In genomic region chr4:56902703-56903102, GRCh38 we compare ENCODE assay signal across 21 cellular contexts. TPM values are rescaled to one million over a fixed set of nuclear protein-coding genes. Genes with fewer than 3 reads are reported as not detected.
DNase-seq lines count a peak whose midpoint lies in the region; ATAC-seq and TF ChIP-seq lines count a peak whose summit lies in the region.
"Had no signal": no experiment of that assay in that cellular context is flagged by ENCODE, and none has a peak within 500 bp of the region (broad histone marks: within the 10 kb centered on the region; RNA-seq: fewer than 3 reads in every experiment).

No MANE protein-coding gene starts in this region.

- no peak overlapping the region for H3K4me3 ChIP-seq in GM23338
- no peak overlapping the region for H3K4me3 ChIP-seq in HAP-1
- no peak overlapping the region for H3K4me3 ChIP-seq in HUES6 (ENCODE audit: low read depth, low read length)
- H3K4me3 ChIP-seq: A549; BLaER1 treated with 17β-estradiol and CSF1 and Interleukin-3, amounts not matched to agents 10 nM and 100 nM had no signal

- POLR2A ChIA-PET in GM10248 (lab: Yijun Ruan, JAX) = no interaction called here

- H2AFZ ChIP-seq in GM23338 = no peak overlapping the region

- H3K4me3 Mint-ChIP-seq in GM23338 = no peak overlapping the region
- H3K4me3 Mint-ChIP-seq: B cell; CD4-positive, alpha-beta T cell; CD8-positive, alpha-beta T cell had no signal

- no peak overlapping the region for H3K9ac ChIP-seq in HUES6 (ENCODE audit: low read length)
- H3K9ac ChIP-seq: BLaER1 treated with 17β-estradiol and CSF1 and Interleukin-3, amounts not matched to agents 10 nM and 100 nM had no signal

- no peak for TF ChIP-seq CTCF in GM23338 (conservative IDR thresholded peaks at IDR 0.05; ENCODE audit: low read depth in 2 of 2)
- TF ChIP-seq CTCF in GM10248 (IDR thresholded peaks at IDR 0.05; ENCODE audit: control extremely low read depth, extremely low read depth, low read depth, missing control alignments) = no peak

- no peak overlapping the region for H3K27ac Mint-ChIP-seq in GM23338
- H3K27ac Mint-ChIP-seq: B cell; CD4-positive, alpha-beta T cell; CD8-positive, alpha-beta T cell had no signal

- 0 out of 2 replicates have a peak, but pooled peaks cover 9% of the 10 kb centered on the region for H3F3A ChIP-seq in GM23338 (replicated peaks; ENCODE audit: low read depth)

- no peaks in the 10 kb centered on the region for H4K20me1 ChIP-seq in GM23338 (replicated peaks; ENCODE audit: insufficient read depth)
- H4K20me1 ChIP-seq: BLaER1 treated with 17β-estradiol and CSF1 and Interleukin-3, amounts not matched to agents 10 nM and 100 nM had no signal

- H3K4me2 ChIP-seq in GM23338 = 0 out of 2 replicates have a peak overlapping the region, but pooled peaks have one; percentile 11
- H3K4me2 ChIP-seq: A549; BLaER1 treated with 17β-estradiol and CSF1 and Interleukin-3, amounts not matched to agents 10 nM and 100 nM had no signal

- H3K27me3 ChIP-seq in GM23338 (ENCODE audit: insufficient read depth) (peaks cover 24% of the 10 kb centered on the region), HAP-1 (ENCODE audit: low read depth) (no peaks in the 10 kb centered on the region), HUES6 (ENCODE audit: control insufficient read depth, insufficient read depth, low read length) (peaks cover 8% of the 10 kb centered on the region; the same call in 1 of the 2 replicates)
- H3K27me3 ChIP-seq: BLaER1 treated with 17β-estradiol and CSF1 and Interleukin-3, amounts not matched to agents 10 nM and 100 nM had no signal

- H3K9me3 Mint-ChIP-seq in GM23338 = no peaks in the 10 kb centered on the region; the same call in 2 of the 3 replicates
- H3K9me3 Mint-ChIP-seq: CD4-positive, alpha-beta T cell; CD8-positive, alpha-beta T cell had no signal

- no peaks in the 10 kb centered on the region for H3K9me2 ChIP-seq in GM23338 (ENCODE audit: insufficient read depth)

- in situ Hi-C loops in HAP-1 (cut with MboI; ENCODE audit: low sequenced_read_pairs) = no loop called here

- no peak for ATAC-seq in GM23338
- ATAC-seq: A549; CD8-positive, alpha-beta T cell had no signal

- CTCF ChIA-PET in GM10248 (lab: Yijun Ruan, JAX) = interaction anchor here (1.0 to 1.3 kb wide), 2 partner anchors 9 to 14 kb away, joined by 4 read pairs; no protein-coding TSS in a partner anchor

- H3K27me3 Mint-ChIP-seq in GM23338 (ENCODE audit: insufficient read depth, low read depth, poor library complexity) = peaks cover 28% of the 10 kb centered on the region

- H3K4me1 ChIP-seq in GM23338 (ENCODE audit: insufficient read depth) (peaks cover 32% of the 10 kb centered on the region), HAP-1 (peaks cover 20% of the 10 kb centered on the region), HUES6 (ENCODE audit: control insufficient read depth, insufficient read depth, low read length) (peaks cover 27% of the 10 kb centered on the region)

- H3K79me2 ChIP-seq in GM23338 (replicated peaks; ENCODE audit: insufficient read depth) = no peaks in the 10 kb centered on the region

- H3K36me3 ChIP-seq in GM23338 (ENCODE audit: insufficient read depth) (no peaks in the 10 kb centered on the region), HAP-1 (replicated peaks) (no peaks in the 10 kb centered on the region), HUES6 (ENCODE audit: control insufficient read depth, insufficient read depth, low read length) (no peaks in the 10 kb centered on the region)
- H3K36me3 ChIP-seq: BLaER1 treated with 17β-estradiol and CSF1 and Interleukin-3, amounts not matched to agents 10 nM and 100 nM had no signal

- H3K36me3 Mint-ChIP-seq in GM23338 (ENCODE audit: low read depth) = no peaks in the 10 kb centered on the region

- H3K27ac ChIP-seq in GM23338 (ENCODE audit: low read depth) (no peak overlapping the region), HUES6 (ENCODE audit: low read depth, low read length) (peak overlapping the region; percentile 9; the same call in 1 of the 2 replicates)
- H3K27ac ChIP-seq: 22Rv1; A549; BLaER1 treated with 17β-estradiol and CSF1 and Interleukin-3, amounts not matched to agents 10 nM and 100 nM; C4-2B had no signal

- peaks cover 34% of the 10 kb centered on the region for H3K4me1 Mint-ChIP-seq in GM23338

- no peaks in the 10 kb centered on the region for H3K9me3 ChIP-seq in HAP-1
- no peaks in the 10 kb centered on the region for H3K9me3 ChIP-seq in HUES6 (ENCODE audit: control insufficient read depth, insufficient read depth, low read depth, low read length)
- H3K9me3 ChIP-seq: A549; BLaER1 treated with 17β-estradiol and CSF1 and Interleukin-3, amounts not matched to agents 10 nM and 100 nM; Caco-2 had no signal

- DNase-seq in GM23338 (ENCODE audit: low spot score) = peak; percentile 25
- DNase-seq in HAP-1 (ENCODE audit: low spot score in 2 of 2) = peak; percentile 30 to 60
- DNase-seq in GM10248 (ENCODE audit: extremely low spot score) = no peak
- DNase-seq in medulla oblongata (ENCODE audit: extremely low spot score) = no peak
- no peak for DNase-seq in DMS153 (lab: John Stamatoyannopoulos, UW)
- DNase-seq: AML-193; Caco-2; Calu3; CD4-positive, alpha-beta T cell; CD8-positive, alpha-beta T cell; DMS53; DMS79; DND-41; EL; GDM1 had no signal

TF ChIP-seq in GM23338, 12 proteins besides CTCF, POLR2A, EP300 and RAD21:
- TF ChIP-seq POLR2AphosphoS5 (IDR thresholded peaks at IDR 0.05; ENCODE audit: low read depth) = no peak
- TF ChIP-seq EZH2 (IDR thresholded peaks at IDR 0.05; ENCODE audit: low read depth, unreplicated experiment) = no peak
- TF ChIP-seq JUNB (IDR thresholded peaks at IDR 0.05; ENCODE audit: unreplicated experiment) = no peak
- no peak for TF ChIP-seq ZNF331 (CRISPR knock-in tag; IDR thresholded peaks at IDR 0.05; ENCODE audit: low read depth)

RNA-seq across cellular contexts. Expression of gene REST, which starts 5.0 kb away (rescaled TPM):
- total RNA-seq in GM23338 (2014; rRNA removed; shearing (Covaris generic)) = 55.1 and 61.5 TPM in 2 replicates
- polyA plus RNA-seq in GM23338 (2016; fragmentation: Nextera tagmentation; extraction: Ambion mirVana) = 34.2 and 44.7 TPM in 2 replicates

Comparison
In these comparisons a context has a peak if more than half of its experiments do, and no peak if none do; other contexts are left out.
1. DNase-seq: peak in GM23338 (single experiment) and HAP-1 (2 of 2); none in GM10248 (single experiment), medulla oblongata (single experiment) and DMS153 (single experiment).